ENCODE assay signal across 21 cellular contexts in the genomic region with DNA sequence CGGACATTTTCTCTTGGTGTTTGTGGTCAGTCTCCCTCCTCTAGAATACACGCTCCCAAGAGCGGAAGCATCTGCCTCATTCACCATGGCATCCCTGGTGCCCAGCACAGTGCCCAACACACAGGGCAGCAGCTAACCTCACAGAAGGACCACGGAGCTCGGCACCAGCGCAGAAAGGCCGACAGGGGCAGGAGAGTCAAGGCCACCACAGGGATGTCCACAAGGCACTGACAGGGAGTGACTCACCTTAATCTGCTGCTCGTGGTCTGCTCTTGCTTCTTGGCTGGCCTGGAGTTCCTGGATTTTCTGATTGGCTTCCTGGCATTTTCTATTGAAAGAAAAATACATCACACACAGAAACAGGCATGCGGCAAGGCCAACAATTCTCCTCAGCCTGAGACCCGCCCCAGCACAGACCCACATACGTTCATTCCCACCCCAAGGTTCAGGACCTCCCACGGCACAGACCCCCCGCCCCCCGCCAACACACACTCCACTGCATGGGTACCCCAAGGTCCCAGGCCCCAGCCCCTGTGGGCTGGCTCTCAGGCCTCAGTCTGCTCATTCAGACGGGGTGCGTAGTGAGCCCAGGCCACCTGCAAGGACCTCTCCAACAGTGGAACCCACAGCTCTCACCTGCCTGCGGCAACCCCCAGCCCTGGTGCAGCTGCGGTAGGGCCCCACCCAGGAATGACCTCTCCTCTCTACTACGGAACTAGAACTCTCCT.
"Had no signal": no experiment of that assay in that cellular context is flagged by ENCODE, and none has a peak within 500 bp of the region (broad histone marks: within the 10 kb centered on the region; RNA-seq: fewer than 3 reads in every experiment).

No MANE protein-coding gene starts in this region.

- H3K4me3 ChIP-seq: esophagus muscularis mucosa, gastroesophageal sphincter, heart left ventricle, mucosa of descending colon, ovary, psoas muscle, sigmoid colon, thyroid gland had no signal

- H3K4me3 Mint-ChIP-seq: activated T-cell treated with anti-CD3 and anti-CD28 coated beads, Interleukin-2, amount 50 U/mL, for 24 hours; stimulated activated effector memory CD8-positive, alpha-beta T cell treated with anti-CD3 and anti-CD28 coated beads, Interleukin-12 subunit alpha, Interleukin-12 subunit beta, amount 100 ng/mL, for 72 hours; T-helper 17 cell had no signal

- H3K27ac ChIP-seq: esophagus muscularis mucosa, gastroesophageal sphincter, heart left ventricle, ovary, psoas muscle, sigmoid colon, thyroid gland, WERI-Rb-1 had no signal

- H3K27me3 Mint-ChIP-seq: activated T-cell treated with anti-CD3 and anti-CD28 coated beads, Interleukin-2, amount 50 U/mL, for 24 hours; naive thymus-derived CD4-positive, alpha-beta T cell; T-helper 17 cell had no signal

- DNase-seq: activated CD4-positive, alpha-beta T cell treated with anti-CD3 and anti-CD28 coated beads, Interleukin-2, amount 50 U/mL, for 4 hours; activated naive CD4-positive, alpha-beta T cell treated with Interleukin-2 at 50 U/mL for 16 hours; activated T-cell treated with anti-CD3 and anti-CD28 coated beads, Interleukin-2, amount 50 U/mL, for 24 hours; anterior cingulate cortex; cortex of kidney; effector CD8-positive, alpha-beta T cell; mesenchymal stem cell; mucosa of descending colon; naive thymus-derived CD4-positive, alpha-beta T cell; ovary; psoas muscle; sigmoid colon; stimulated activated CD4-positive, alpha-beta T cell treated with anti-CD3 and anti-CD28 coated beads, Interleukin-4, amount 100 ng/mL, for 24 hours; T-helper 17 cell; thyroid gland; WERI-Rb-1 had no signal

- H3K9me3 ChIP-seq: esophagus muscularis mucosa, gastroesophageal sphincter, heart left ventricle, mucosa of descending colon, ovary, psoas muscle, sigmoid colon, thyroid gland had no signal

- H3K27me3 ChIP-seq: esophagus muscularis mucosa, gastroesophageal sphincter, heart left ventricle, ovary, sigmoid colon, thyroid gland had no signal

- H3K9me3 Mint-ChIP-seq: activated T-cell treated with anti-CD3 and anti-CD28 coated beads, Interleukin-2, amount 50 U/mL, for 24 hours; activated T-helper 2 cell treated with anti-CD3 and anti-CD28 coated beads, Interferon-gamma antibody, Interleukin-2, Interleukin-4, amounts not matched to agents 10 μg/mL and 5 μg/mL and 100 μg/mL, durations not matched to agents 14 hours and 24 hours and 36 hours; naive thymus-derived CD4-positive, alpha-beta T cell; stimulated activated effector memory CD8-positive, alpha-beta T cell treated with anti-CD3 and anti-CD28 coated beads, Interleukin-12 subunit alpha, Interleukin-12 subunit beta, amount 100 ng/mL, for 72 hours had no signal

- H3K4me1 ChIP-seq: gastroesophageal sphincter, psoas muscle, sigmoid colon, thyroid gland had no signal

- H3K36me3 ChIP-seq: ovary had no signal

- H3K27ac Mint-ChIP-seq: activated T-cell treated with anti-CD3 and anti-CD28 coated beads, Interleukin-2, amount 50 U/mL, for 24 hours; activated T-helper 2 cell treated with anti-CD3 and anti-CD28 coated beads, Interferon-gamma antibody, Interleukin-2, Interleukin-4, amounts not matched to agents 10 μg/mL and 5 μg/mL and 100 μg/mL, durations not matched to agents 14 hours and 24 hours and 36 hours; naive thymus-derived CD4-positive, alpha-beta T cell; stimulated activated effector memory CD8-positive, alpha-beta T cell treated with anti-CD3 and anti-CD28 coated beads, Interleukin-12 subunit alpha, Interleukin-12 subunit beta, amount 100 ng/mL, for 72 hours; T-helper 17 cell had no signal
